Comparison of ENCODE assay signal across 1 cellular context in the genomic region with DNA sequence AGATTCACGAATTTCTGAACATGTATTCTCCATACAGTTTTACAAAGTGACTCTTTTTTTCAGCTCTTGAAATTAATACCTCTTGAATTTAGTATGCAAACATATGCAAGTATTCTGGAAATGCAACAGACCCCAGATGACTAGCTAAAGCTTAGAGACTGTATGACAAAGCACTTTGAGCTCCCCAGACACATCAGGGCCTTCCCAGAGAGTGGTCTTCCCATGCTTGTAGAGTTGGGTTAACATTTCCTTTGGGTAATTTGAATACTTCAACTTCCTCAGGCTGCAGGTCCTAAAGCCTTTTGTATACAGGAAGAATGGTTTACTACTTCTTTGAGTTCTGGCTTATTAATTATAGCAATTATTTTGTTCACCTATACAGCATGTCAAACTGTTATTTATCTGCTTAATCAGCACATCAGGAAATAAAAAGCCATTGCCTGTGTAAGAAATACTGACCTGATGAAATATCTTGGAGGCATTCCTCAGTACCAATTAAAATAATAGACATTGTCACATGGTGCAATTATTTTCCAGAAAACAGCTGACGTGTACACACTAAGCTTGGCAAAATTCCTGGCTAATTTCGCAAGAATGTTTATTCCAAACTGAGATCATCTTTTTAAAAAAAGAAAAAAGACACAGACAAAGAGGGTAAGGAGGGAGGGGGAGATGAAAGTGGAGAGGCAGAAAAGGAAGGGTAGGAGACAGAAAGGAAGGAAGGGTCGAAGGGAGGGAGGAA.
TF ChIP-seq lines count a peak whose summit lies in the region.

No MANE protein-coding gene starts in this region.

TF ChIP-seq in Ishikawa, 13 proteins besides CTCF, POLR2A, EP300 and RAD21 (continued from another document):
- TF ChIP-seq CREB1 (IDR thresholded peaks at IDR 0.05; ENCODE audit: low read depth), result no peak
- no peak for TF ChIP-seq TCF12 (IDR thresholded peaks at IDR 0.05; ENCODE audit: low read depth)
- TF ChIP-seq NFIC (IDR thresholded peaks at IDR 0.05), result peak; percentile 62
- TF ChIP-seq TAF1 (IDR thresholded peaks at IDR 0.05; ENCODE audit: low read depth), result no peak
- TF ChIP-seq EGR1 (IDR thresholded peaks at IDR 0.05), result no peak
- TF ChIP-seq TEAD4 (IDR thresholded peaks at IDR 0.05), result peak; percentile 34; the same call in 1 of the 2 replicates
- no peak for TF ChIP-seq YY1 (IDR thresholded peaks at IDR 0.05; ENCODE audit: low read depth)
